Comparison of ENCODE assay signal across 8 cellular contexts in genomic region chr2:239266779-239267410, GRCh38.
DNase-seq lines count a peak whose midpoint lies in the region; ATAC-seq and TF ChIP-seq lines count a peak whose summit lies in the region.

No MANE protein-coding gene starts in this region.

- no peaks in the 10 kb centered on the region for H3K36me3 ChIP-seq in A673 (ENCODE audit: insufficient read depth, low read length, poor library complexity, severe bottlenecking)
- H3K36me3 ChIP-seq in upper lobe of right lung = no peaks in the 10 kb centered on the region

- TF ChIP-seq CTCF in A673 (conservative IDR thresholded peaks at IDR 0.05; ENCODE audit: low read depth, low read length) (no peak), VCaP (conservative IDR thresholded peaks at IDR 0.05) (no peak), upper lobe of right lung (IDR thresholded peaks at IDR 0.05) (no peak)

- no peaks in the 10 kb centered on the region for H3K27me3 ChIP-seq in A673 (replicated peaks; ENCODE audit: insufficient read depth, low read depth, low read length, poor library complexity)
- no peaks in the 10 kb centered on the region for H3K27me3 ChIP-seq in upper lobe of right lung

- CTCF ChIA-PET in A673 (lab: Charles Lee) = interaction anchor here (1.1 kb wide), 1 partner anchor 62 kb away, joined by 4 read pairs; no protein-coding TSS in a partner anchor

- H3K9me3 ChIP-seq in A673 (ENCODE audit: low read depth, low read length, poor library complexity, severe bottlenecking) = no peaks in the 10 kb centered on the region
- H3K9me3 ChIP-seq in upper lobe of right lung = no peaks in the 10 kb centered on the region

- intact Hi-C loops in A673 (cut with micrococcal nuclease; ENCODE audit: unreplicated experiment) (no loop called here), left colon (cut with DNase I, micrococcal nuclease) (no loop called here), upper lobe of right lung (cut with DNase I) (no loop called here)

- BruUV-seq in A673 (replicated peaks; lab: Mats Ljungman, UMichigan) = TSS peak; percentile 77

- POLR2A ChIA-PET in A673 (lab: Charles Lee; ENCODE audit: low non-redundant PET) = no interaction called here

- H3K27ac ChIP-seq in A673 (ENCODE audit: low read depth, low read length, poor library complexity, severe bottlenecking) = peak overlapping the region; percentile 93
- peak overlapping the region; percentile 99 for H3K27ac ChIP-seq in VCaP
- peak overlapping the region; percentile 86 for H3K27ac ChIP-seq in upper lobe of right lung

- DNase-seq in A673 (ENCODE audit: low spot score) (no peak), left colon (no peak), upper lobe of right lung (no peak), AG08395 (ENCODE audit: low spot score) (no peak), DMS53 treated with DMSO at 0.1 percent for 48 hours (lab: John Stamatoyannopoulos, UW; ENCODE audit: unreplicated experiment) (no peak), NCI-H146 treated with DMSO at 0.1 percent for 48 hours (lab: John Stamatoyannopoulos, UW; ENCODE audit: unreplicated experiment) (no peak)

- H3K4me3 ChIP-seq in A673 (ENCODE audit: low read depth, low read length, poor library complexity, severe bottlenecking) = peak overlapping the region; percentile 11
- H3K4me3 ChIP-seq in upper lobe of right lung = peak overlapping the region; percentile 36

- ATAC-seq in GM21737 (IDR thresholded peaks at IDR 0.05; ENCODE audit: unreplicated experiment) (peak; percentile 34), left colon (peak; percentile 50), upper lobe of right lung (peak; percentile 2)

- H3K4me1 ChIP-seq in A673 (ENCODE audit: insufficient read depth, low read length, poor library complexity, severe bottlenecking) (peaks cover 81% of the 10 kb centered on the region), upper lobe of right lung (peaks cover 54% of the 10 kb centered on the region)
